In genomic region chr4:77072195-77072753, GRCh38 we compare ENCODE assay signal across 9 cellular contexts. TPM values are rescaled to one million over a fixed set of nuclear protein-coding genes. Genes with fewer than 3 reads are reported as not detected.
DNase-seq lines count a peak whose midpoint lies in the region; ATAC-seq and TF ChIP-seq lines count a peak whose summit lies in the region.
"Had no signal": no experiment of that assay in that cellular context is flagged by ENCODE, and none has a peak within 500 bp of the region (broad histone marks: within the 10 kb centered on the region; RNA-seq: fewer than 3 reads in every experiment).

No MANE protein-coding gene starts in this region.

- peak overlapping the region in 2 of 11 experiments; percentile 24 to 39; a peak in 2 of 22 replicates for H3K9ac ChIP-seq in BLaER1 treated with 17β-estradiol and CSF1 and Interleukin-3, amounts not matched to agents 10 nM and 100 nM

- H3K9me3 Mint-ChIP-seq in HFFc6, result no peaks in the 10 kb centered on the region
- no peaks in the 10 kb centered on the region for H3K9me3 Mint-ChIP-seq in activated naive CD8-positive, alpha-beta T cell treated with anti-CD3 and anti-CD28 coated beads, Interleukin-2, amount 10 ng/mL, durations not matched to agents 7 days and 5 days

- 58 to 74% methylated on average over 5 of the region's 5 CpGs for WGBS in lung, 2 donors

- H3K4me2 ChIP-seq in BLaER1 treated with 17β-estradiol and CSF1 and Interleukin-3, amounts not matched to agents 10 nM and 100 nM, result peak overlapping the region; percentile 87 to 98 (median 95); a peak in 21 of 22 replicates

- H3K27me3 Mint-ChIP-seq in HFFc6 (ENCODE audit: insufficient read depth), result peaks cover 9% of the 10 kb centered on the region
- no peaks in the 10 kb centered on the region for H3K27me3 Mint-ChIP-seq in activated naive CD8-positive, alpha-beta T cell treated with anti-CD3 and anti-CD28 coated beads, Interleukin-2, amount 10 ng/mL, durations not matched to agents 7 days and 5 days

- no peak overlapping the region for H3K27ac ChIP-seq in BLaER1 treated with 17β-estradiol and CSF1 and Interleukin-3, amounts not matched to agents 10 nM and 100 nM
- no peak overlapping the region for H3K27ac ChIP-seq in lung (ENCODE audit: low read depth in 1 of 2, low read length in 1 of 2)

- in situ Hi-C loops in KBM-7 (cut with MboI; ENCODE audit: low pct_unique_long_range_greater_than_20kb, low sequenced_read_pairs), result no loop called here

- H3K9me3 ChIP-seq in BLaER1 treated with 17β-estradiol and CSF1 and Interleukin-3, amounts not matched to agents 10 nM and 100 nM (replicated peaks in 1 of 11), result no peaks in the 10 kb centered on the region
- no peaks in the 10 kb centered on the region for H3K9me3 ChIP-seq in lung (ENCODE audit: control insufficient read depth in 2 of 2, insufficient read depth in 1 of 2, low read length in 1 of 2)

- peak overlapping the region in 4 of 10 experiments; percentile 77 to 83 (median 78); a peak in 5 of 20 replicates for H3K4me3 ChIP-seq in BLaER1 treated with 17β-estradiol and CSF1 and Interleukin-3, amounts not matched to agents 10 nM and 100 nM
- H3K4me3 ChIP-seq in lung, result no peak overlapping the region

- no peak for ATAC-seq in activated naive CD8-positive, alpha-beta T cell treated with anti-CD3 and anti-CD28 coated beads, Interleukin-2, amount 10 ng/mL, durations not matched to agents 7 days and 5 days (ENCODE audit: low read depth)
- ATAC-seq in lung (ENCODE audit: insufficient read depth, low FRiP score) (no peak), GM21381 (IDR thresholded peaks at IDR 0.05; ENCODE audit: unreplicated experiment) (no peak)

- no peak for TF ChIP-seq CTCF in HFFc6 (IDR thresholded peaks at IDR 0.05)
- no peak for TF ChIP-seq CTCF in lung (IDR thresholded peaks at IDR 0.05; ENCODE audit: control extremely low read depth, extremely low read depth)

- no peak overlapping the region for H3K27ac Mint-ChIP-seq in HFFc6
- H3K27ac Mint-ChIP-seq in activated naive CD8-positive, alpha-beta T cell treated with anti-CD3 and anti-CD28 coated beads, Interleukin-2, amount 10 ng/mL, durations not matched to agents 7 days and 5 days, result no peak overlapping the region

- peaks cover 21% of the 10 kb centered on the region for H3K4me1 Mint-ChIP-seq in HFFc6 (ENCODE audit: low read depth)
- H3K4me1 Mint-ChIP-seq in activated naive CD8-positive, alpha-beta T cell treated with anti-CD3 and anti-CD28 coated beads, Interleukin-2, amount 10 ng/mL, durations not matched to agents 7 days and 5 days, result peaks cover 28% of the 10 kb centered on the region

- no peaks in the 10 kb centered on the region; the same call in 1 of the 2 replicates for H3K36me3 Mint-ChIP-seq in HFFc6 (ENCODE audit: low read depth)
- H3K36me3 Mint-ChIP-seq in activated naive CD8-positive, alpha-beta T cell treated with anti-CD3 and anti-CD28 coated beads, Interleukin-2, amount 10 ng/mL, durations not matched to agents 7 days and 5 days, result peaks cover 14% of the 10 kb centered on the region

- peaks cover 73 to 80% (median 78%) of the 10 kb centered on the region in 11 experiments for H4K20me1 ChIP-seq in BLaER1 treated with 17β-estradiol and CSF1 and Interleukin-3, amounts not matched to agents 10 nM and 100 nM

- H3K36me3 ChIP-seq in BLaER1 treated with 17β-estradiol and CSF1 and Interleukin-3, amounts not matched to agents 10 nM and 100 nM, result peaks cover 14 to 48% (median 28%) of the 10 kb centered on the region in 11 experiments; a peak in 20 of 22 replicates
- H3K36me3 ChIP-seq in lung (ENCODE audit: control insufficient read depth in 2 of 2, insufficient read depth in 2 of 2, low read length in 2 of 2), result no peaks in the 10 kb centered on the region

- H3K27me3 ChIP-seq in BLaER1 treated with 17β-estradiol and CSF1 and Interleukin-3, amounts not matched to agents 10 nM and 100 nM, result no peaks in the 10 kb centered on the region
- no peaks in the 10 kb centered on the region for H3K27me3 ChIP-seq in lung (ENCODE audit: control insufficient read depth, insufficient read depth)

- H3K4me3 Mint-ChIP-seq in HFFc6, result 0 out of 2 replicates have a peak overlapping the region, but pooled peaks have one; percentile 27
- peak overlapping the region; percentile 3 for H3K4me3 Mint-ChIP-seq in activated naive CD8-positive, alpha-beta T cell treated with anti-CD3 and anti-CD28 coated beads, Interleukin-2, amount 10 ng/mL, durations not matched to agents 7 days and 5 days

- POLR2A ChIA-PET in activated naive CD8-positive, alpha-beta T cell treated with anti-CD3 and anti-CD28 coated beads, Interleukin-2, amount 10 ng/mL, durations not matched to agents 7 days and 5 days (lab: Charles Lee), result interaction anchor here (0.5 to 1.2 kb wide), 6 partner anchors 12 to 121 kb away, joined by 3 to 8 read pairs (median 4); no protein-coding TSS in a partner anchor

- H3K4me1 ChIP-seq in BLaER1 treated with 17β-estradiol and CSF1 and Interleukin-3, amounts not matched to agents 10 nM and 100 nM, result peaks cover 35 to 61% (median 43%) of the 10 kb centered on the region in 10 experiments
- peaks cover 3 to 9% of the 10 kb centered on the region in 2 donors for H3K4me1 ChIP-seq in lung (ENCODE audit: control insufficient read depth in 2 of 2, insufficient read depth in 2 of 2, low read length in 2 of 2)

- DNase-seq in HFFc6, result no peak
- no peak for DNase-seq in activated naive CD8-positive, alpha-beta T cell treated with anti-CD3 and anti-CD28 coated beads, Interleukin-2, amount 10 ng/mL, durations not matched to agents 7 days and 5 days
- DNase-seq in lung (ENCODE audit: low spot score), result peak; percentile 36
- no peak for DNase-seq in LoVo (ENCODE audit: low spot score)
- DNase-seq in KBM-7, result no peak
- DNase-seq in D341Med (ENCODE audit: low spot score), result no peak
- DNase-seq: SIG-M5 had no signal

RNA-seq across cellular contexts. Expression of gene CCNI, which starts 3.5 kb away (rescaled TPM):
- total RNA-seq in HFFc6 (2021; fragmentation: NEBNext Ultra II Directional; extraction: Animal tissue kit (Norgen Biotek cat#: 25700)), result 100 to 1,000 TPM; 132 to 210 (median 179) TPM
- total RNA-seq in activated naive CD8-positive, alpha-beta T cell treated with anti-CD3 and anti-CD28 coated beads, Interleukin-2, amount 10 ng/mL, durations not matched to agents 7 days and 5 days, result 100 to 1,000 TPM; 243 to 244 TPM
- total RNA-seq in lung, result 100 to 1,000 TPM; 194 to 313 TPM
- 100 to 1,000 TPM in 1 of 2 donors, 10 to 100 TPM in 1; 62.8 to 106 TPM for polyA plus RNA-seq in lung
